Comparison of ENCODE assay signal across 8 cellular contexts in the genomic region with DNA sequence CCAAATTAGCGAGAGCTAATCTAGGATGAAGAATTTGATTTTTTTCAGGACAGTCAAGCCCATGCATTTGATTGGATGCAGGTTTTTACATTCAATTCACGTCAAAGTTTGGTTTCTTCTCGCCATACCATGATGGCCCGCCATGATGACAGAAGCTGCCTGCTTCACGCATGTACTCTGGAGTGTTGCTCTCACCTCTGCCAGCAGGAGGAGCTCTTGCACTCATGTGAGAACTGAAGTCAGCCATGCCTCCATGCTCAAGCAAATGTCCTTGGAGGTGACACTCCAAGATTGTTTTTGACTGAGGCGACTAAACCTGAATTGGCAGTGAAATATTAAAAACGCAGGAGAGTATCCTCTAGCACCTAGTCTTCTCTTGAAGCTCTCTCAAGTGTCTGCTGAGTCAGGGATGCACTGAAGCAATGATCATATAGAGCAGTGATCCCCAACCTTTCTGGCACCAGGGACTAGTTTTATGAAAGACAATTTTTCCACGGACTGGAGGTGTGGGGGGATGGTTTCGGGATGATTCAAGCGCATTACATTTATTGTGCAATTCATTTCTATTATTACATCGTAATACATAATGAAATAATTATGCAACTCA.
DNase-seq lines count a peak whose midpoint lies in the region; ATAC-seq and TF ChIP-seq lines count a peak whose summit lies in the region.

No MANE protein-coding gene starts in this region.

- H3K27me3 ChIP-seq in GM06990 (replicated peaks; ENCODE audit: control insufficient read depth, insufficient read depth, low read length) = no peaks in the 10 kb centered on the region
- no peaks in the 10 kb centered on the region for H3K27me3 ChIP-seq in ascending aorta

- H3K9ac ChIP-seq in SK-N-MC (ENCODE audit: insufficient read length) = no peak overlapping the region

- H3K36me3 ChIP-seq in GM06990 (ENCODE audit: control insufficient read depth, insufficient read depth, low read length) (no peaks in the 10 kb centered on the region), SK-N-MC (ENCODE audit: insufficient read depth, low read length) (no peaks in the 10 kb centered on the region), ascending aorta (no peaks in the 10 kb centered on the region)

- TF ChIP-seq CTCF in GM06990 (IDR thresholded peaks at IDR 0.05; ENCODE audit: insufficient read depth, low read length, poor library complexity, severe bottlenecking) (peak; percentile 97), ascending aorta (IDR thresholded peaks at IDR 0.05) (peak in 2 of 3 experiments; percentile 34 to 49)

- H3K27ac ChIP-seq in SK-N-MC = no peak overlapping the region
- no peak overlapping the region for H3K27ac ChIP-seq in ascending aorta

- H3K9me3 ChIP-seq in SK-N-MC (ENCODE audit: low read depth, low read length) (no peaks in the 10 kb centered on the region), ascending aorta (no peaks in the 10 kb centered on the region)

- ATAC-seq in GM21515 (IDR thresholded peaks at IDR 0.05; ENCODE audit: unreplicated experiment) = peak; percentile 99

- no peak overlapping the region for H3K4me3 ChIP-seq in GM06990 (replicated peaks; ENCODE audit: low read depth, low read length)
- H3K4me3 ChIP-seq in SK-N-MC = no peak overlapping the region
- no peak overlapping the region for H3K4me3 ChIP-seq in ascending aorta

- no peaks in the 10 kb centered on the region for H3K4me1 ChIP-seq in ascending aorta

- peak; percentile 38 for DNase-seq in GM06990 (ENCODE audit: extremely low read depth, insufficient read length)
- DNase-seq in HS-27A (ENCODE audit: low read depth) = peak; percentile 70
- peak; percentile 18 for DNase-seq in SK-N-MC (ENCODE audit: low read depth, low spot score)
- DNase-seq in ascending aorta (ENCODE audit: low spot score in 2 of 2) = peak in 1 of 2 donors; percentile 79
- peak; percentile 86 for DNase-seq in islet precursor cell
- peak; percentile 37 to 63 (median 40) for DNase-seq in stimulated activated CD4-positive, alpha-beta T cell treated with anti-CD3 and anti-CD28 coated beads, TNF-alpha, amount 100 ng/mL, for 48 hours (ENCODE audit: low read depth in 3 of 3)
- no peak for DNase-seq in OCI-M2 (lab: John Stamatoyannopoulos, UW; ENCODE audit: unreplicated experiment)

- intact Hi-C loops in ascending aorta (cut with DNase I) = no loop called here
